In genomic region chr13:79290595-79291244, GRCh38 we compare ENCODE assay signal across 14 cellular contexts.
DNase-seq lines count a peak whose midpoint lies in the region; ATAC-seq and TF ChIP-seq lines count a peak whose summit lies in the region.
"Had no signal": no experiment of that assay in that cellular context is flagged by ENCODE, and none has a peak within 500 bp of the region (broad histone marks: within the 10 kb centered on the region; RNA-seq: fewer than 3 reads in every experiment).

No MANE protein-coding gene starts in this region.

- H4K20me1 ChIP-seq in GM23338 (replicated peaks; ENCODE audit: insufficient read depth) (no peaks in the 10 kb centered on the region), Loucy (ENCODE audit: insufficient read depth, low read length, poor library complexity, severe bottlenecking) (no peaks in the 10 kb centered on the region), neural progenitor cell (ENCODE audit: low read depth) (no peaks in the 10 kb centered on the region)

- H3K9me2 ChIP-seq in GM23338 (ENCODE audit: insufficient read depth) (no peaks in the 10 kb centered on the region), Loucy (replicated peaks; ENCODE audit: low read depth, low read length) (no peaks in the 10 kb centered on the region)

- H3K36me3 ChIP-seq in GM23338 (ENCODE audit: insufficient read depth) (no peaks in the 10 kb centered on the region), Loucy (ENCODE audit: insufficient read depth, low read length) (no peaks in the 10 kb centered on the region), neural progenitor cell (no peaks in the 10 kb centered on the region)

- H3K36me3 Mint-ChIP-seq in GM23338 (ENCODE audit: low read depth) (no peaks in the 10 kb centered on the region), neural progenitor cell (no peaks in the 10 kb centered on the region)
- H3K36me3 Mint-ChIP-seq: CD8-positive, alpha-beta T cell had no signal

- no peak for DNase-seq in GM23338 (ENCODE audit: low spot score)
- peak; percentile 63 for DNase-seq in SK-N-DZ (ENCODE audit: low spot score)
- peak; percentile 25 for DNase-seq in neural progenitor cell (ENCODE audit: low spot score)
- DNase-seq in activated gamma-delta T cell (lab: John Stamatoyannopoulos, UW): no peak
- DNase-seq: CD8-positive, alpha-beta T cell; H7; IMR-90; NCI-H1417 treated with DMSO at 0.1 percent for 48 hours; NCI-H2081; NCI-H345; NCI-H774 had no signal

- H3K9ac ChIP-seq in Loucy (ENCODE audit: low read depth, low read length, poor library complexity, severe bottlenecking): no peak overlapping the region
- no peak overlapping the region for H3K9ac ChIP-seq in neural progenitor cell

- no peak overlapping the region for H3K4me3 ChIP-seq in GM23338
- H3K4me3 ChIP-seq in Loucy (ENCODE audit: low read length, poor library complexity, severe bottlenecking): no peak overlapping the region
- no peak overlapping the region for H3K4me3 ChIP-seq in neural progenitor cell

- H3K27ac Mint-ChIP-seq in GM23338 (no peak overlapping the region), neural progenitor cell (no peak overlapping the region)
- H3K27ac Mint-ChIP-seq: CD8-positive, alpha-beta T cell had no signal

- H3K9me3 Mint-ChIP-seq in GM23338 (no peaks in the 10 kb centered on the region), neural progenitor cell (no peaks in the 10 kb centered on the region)
- H3K9me3 Mint-ChIP-seq: CD8-positive, alpha-beta T cell had no signal

- peaks cover 33% of the 10 kb centered on the region for H3K4me1 Mint-ChIP-seq in GM23338
- H3K4me1 Mint-ChIP-seq in neural progenitor cell: peaks cover 18% of the 10 kb centered on the region

- H3K9me3 ChIP-seq in Loucy (ENCODE audit: insufficient read depth, low read depth, low read length) (no peaks in the 10 kb centered on the region), neural progenitor cell (ENCODE audit: low read depth) (no peaks in the 10 kb centered on the region)

- H3K4me3 Mint-ChIP-seq in GM23338 (no peak overlapping the region), neural progenitor cell (no peak overlapping the region)
- H3K4me3 Mint-ChIP-seq: CD8-positive, alpha-beta T cell had no signal

- H3K79me2 ChIP-seq in GM23338 (replicated peaks; ENCODE audit: insufficient read depth) (no peaks in the 10 kb centered on the region), Loucy (ENCODE audit: insufficient read depth, low read length) (no peaks in the 10 kb centered on the region), neural progenitor cell (ENCODE audit: low read depth) (no peaks in the 10 kb centered on the region)

- TF ChIP-seq CTCF in GM23338 (conservative IDR thresholded peaks at IDR 0.05; ENCODE audit: low read depth in 2 of 2) (no peak), Loucy (conservative IDR thresholded peaks at IDR 0.05; ENCODE audit: low read length) (no peak), neural progenitor cell (IDR thresholded peaks at IDR 0.05) (no peak)

- H3K4me2 ChIP-seq in GM23338: no peak overlapping the region
- no peak overlapping the region for H3K4me2 ChIP-seq in Loucy (ENCODE audit: low read depth, low read length, poor library complexity, severe bottlenecking)
- H3K4me2 ChIP-seq in neural progenitor cell: no peak overlapping the region

- H3K27me3 Mint-ChIP-seq in GM23338 (ENCODE audit: insufficient read depth, low read depth, poor library complexity) (no peaks in the 10 kb centered on the region), neural progenitor cell (ENCODE audit: insufficient read depth, low read depth) (peaks cover 7% of the 10 kb centered on the region)

- ATAC-seq in GM23338 (no peak), GM18511 (IDR thresholded peaks at IDR 0.05; ENCODE audit: unreplicated experiment) (no peak), HG02973 (IDR thresholded peaks at IDR 0.05; ENCODE audit: unreplicated experiment) (no peak)
- ATAC-seq: CD8-positive, alpha-beta T cell had no signal

- H3K27me3 ChIP-seq in GM23338 (ENCODE audit: insufficient read depth): no peaks in the 10 kb centered on the region
- H3K27me3 ChIP-seq in Loucy (ENCODE audit: insufficient read depth, low read length, poor library complexity, severe bottlenecking): no peaks in the 10 kb centered on the region
- H3K27me3 ChIP-seq in neural progenitor cell: no peaks in the 10 kb centered on the region

- H3K4me1 ChIP-seq in GM23338 (ENCODE audit: insufficient read depth): peaks cover 22% of the 10 kb centered on the region
- no peaks in the 10 kb centered on the region for H3K4me1 ChIP-seq in Loucy (ENCODE audit: insufficient read depth, low read length, poor library complexity, severe bottlenecking)
- peaks cover 48% of the 10 kb centered on the region for H3K4me1 ChIP-seq in neural progenitor cell

- H3F3A ChIP-seq in GM23338 (replicated peaks; ENCODE audit: low read depth): no peaks in the 10 kb centered on the region
- H3F3A ChIP-seq in Loucy (ENCODE audit: low read depth): no peaks in the 10 kb centered on the region
- H3F3A ChIP-seq in neural progenitor cell (ENCODE audit: low read depth): peaks cover 23% of the 10 kb centered on the region

- H3K27ac ChIP-seq in GM23338 (ENCODE audit: low read depth): no peak overlapping the region
- no peak overlapping the region for H3K27ac ChIP-seq in neural progenitor cell

- peak overlapping the region; percentile 94 for H2AFZ ChIP-seq in GM23338
- H2AFZ ChIP-seq in Loucy (ENCODE audit: low read length): peak overlapping the region; percentile 6; the same call in 1 of the 2 replicates
- peak overlapping the region; percentile 89 for H2AFZ ChIP-seq in neural progenitor cell (replicated peaks)

TF ChIP-seq in GM23338, 12 proteins besides CTCF, POLR2A, EP300 and RAD21:
- no peak for TF ChIP-seq EZH2phosphoT487 (IDR thresholded peaks at IDR 0.05; ENCODE audit: unreplicated experiment)
- TF ChIP-seq POLR2AphosphoS5 (IDR thresholded peaks at IDR 0.05; ENCODE audit: low read depth): no peak
- no peak for TF ChIP-seq ZNF331 (CRISPR knock-in tag; IDR thresholded peaks at IDR 0.05; ENCODE audit: low read depth)
- TF ChIP-seq ETS1 (IDR thresholded peaks at IDR 0.05): no peak
- no peak for TF ChIP-seq NANOG (IDR thresholded peaks at IDR 0.05; ENCODE audit: borderline replicate concordance)
- no peak for TF ChIP-seq REST (IDR thresholded peaks at IDR 0.05; ENCODE audit: unreplicated experiment)

Comparison
In these comparisons a context has a peak if more than half of its experiments do, and no peak if none do; other contexts are left out.
1. DNase-seq: peak in SK-N-DZ (single experiment) and neural progenitor cell (single experiment); none in GM23338 (single experiment) and activated gamma-delta T cell (single experiment).
2. H2AFZ ChIP-seq: peak in every context shown above with its lines; median percentile 94 in GM23338; 89 in neural progenitor cell; 6 in Loucy.